In genomic region chr13:95256086-95256485, GRCh38 we compare ENCODE assay signal across 13 cellular contexts. TPM values are rescaled to one million over a fixed set of nuclear protein-coding genes. Genes with fewer than 3 reads are reported as not detected.
DNase-seq lines count a peak whose midpoint lies in the region; ATAC-seq and TF ChIP-seq lines count a peak whose summit lies in the region.
"Had no signal": no experiment of that assay in that cellular context is flagged by ENCODE, and none has a peak within 500 bp of the region (broad histone marks: within the 10 kb centered on the region; RNA-seq: fewer than 3 reads in every experiment).

No MANE protein-coding gene starts in this region.

- peaks cover 6% of the 10 kb centered on the region; the same call in 1 of the 2 replicates for H3K79me2 ChIP-seq in SK-N-SH (ENCODE audit: insufficient read depth)

- peak overlapping the region; percentile 35; the same call in 1 of the 2 replicates for H3K4me2 ChIP-seq in SK-N-SH

- no peak overlapping the region for H3K4me3 Mint-ChIP-seq in activated T-cell treated with anti-CD3 and anti-CD28 coated beads, Interleukin-2, amount 50 U/mL, for 4 hours

- no peaks in the 10 kb centered on the region for H4K20me1 ChIP-seq in SK-N-SH (ENCODE audit: insufficient read depth)

- H3K4me1 Mint-ChIP-seq in activated T-cell treated with anti-CD3 and anti-CD28 coated beads, Interleukin-2, amount 50 U/mL, for 4 hours (ENCODE audit: low read depth): peaks cover 3% of the 10 kb centered on the region

- POLR2A ChIA-PET in SK-N-SH (lab: Yijun Ruan, JAX): no interaction called here

- no peak overlapping the region for H3K9ac ChIP-seq in SK-N-SH

- no peak overlapping the region for H2AFZ ChIP-seq in SK-N-SH (ENCODE audit: low read depth)

- H3K4me1 ChIP-seq in SK-N-SH (ENCODE audit: control insufficient read depth in 1 of 2, insufficient read depth in 2 of 2, low read depth in 1 of 2, low read length in 1 of 2) (no peaks in the 10 kb centered on the region; a peak in 1 of 4 replicates), gastrocnemius medialis (peaks cover 2 to 6% of the 10 kb centered on the region in 2 donors), aorta (ENCODE audit: control insufficient read depth in 1 of 2, insufficient read depth in 2 of 2, low read length in 2 of 2) (no peaks in the 10 kb centered on the region), left ventricle myocardium inferior (no peaks in the 10 kb centered on the region)
- H3K4me1 ChIP-seq: heart left ventricle had no signal

- no peaks in the 10 kb centered on the region for H3F3A ChIP-seq in SK-N-SH (replicated peaks; ENCODE audit: insufficient read depth)

- H3K27ac ChIP-seq in SK-N-SH (ENCODE audit: low read depth in 2 of 2, low read length in 1 of 2): peak overlapping the region in 1 of 2 experiments; percentile 21; a peak in 1 of 4 replicates
- H3K27ac ChIP-seq in gastrocnemius medialis: peak overlapping the region in 3 of 4 donors; percentile 6 to 60 (median 19)
- no peak overlapping the region for H3K27ac ChIP-seq in aorta (ENCODE audit: low read depth in 1 of 2, low read length in 2 of 2)
- no peak overlapping the region for H3K27ac ChIP-seq in left ventricle myocardium inferior (replicated peaks)
- H3K27ac ChIP-seq: heart left ventricle had no signal

- ATAC-seq in gastrocnemius medialis (peak; percentile 97 to 98), aorta (ENCODE audit: low FRiP score) (no peak), GM21526 (IDR thresholded peaks at IDR 0.05; ENCODE audit: low FRiP score, unreplicated experiment) (no peak)
- ATAC-seq in activated T-cell treated with anti-CD3 and anti-CD28 coated beads, Interleukin-2, amount 50 U/mL, for 4 hours: no peak
- ATAC-seq: heart left ventricle; stimulated activated naive CD8-positive, alpha-beta T cell treated with anti-CD3 and anti-CD28 coated beads, Interleukin-15, Interleukin-2, amounts not matched to agents 100 U/mL and 50 U/mL, for 24 hours had no signal

- H3K9me2 ChIP-seq in SK-N-SH: no peaks in the 10 kb centered on the region

- TF ChIP-seq CTCF in SK-N-SH (IDR thresholded peaks at IDR 0.05) (no peak), fibroblast of pulmonary artery (IDR thresholded peaks at IDR 0.05; ENCODE audit: low read length, missing control alignments) (no peak), gastrocnemius medialis (IDR thresholded peaks at IDR 0.05 in 4 of 5, conservative IDR thresholded peaks at IDR 0.05 in 1 of 5) (no peak), left ventricle myocardium inferior (IDR thresholded peaks at IDR 0.05; ENCODE audit: borderline replicate concordance) (no peak)

- peak in 1 of 2 experiments; percentile 93; a peak in 3 of 4 replicates for TF ChIP-seq EP300 in SK-N-SH (IDR thresholded peaks at IDR 0.05; ENCODE audit: borderline replicate concordance in 1 of 2, low read depth in 1 of 2, low read length in 1 of 2)

- H3K9me3 Mint-ChIP-seq in activated T-cell treated with anti-CD3 and anti-CD28 coated beads, Interleukin-2, amount 50 U/mL, for 4 hours: no peaks in the 10 kb centered on the region

- H3K9me3 ChIP-seq in SK-N-SH (no peaks in the 10 kb centered on the region), gastrocnemius medialis (no peaks in the 10 kb centered on the region), aorta (ENCODE audit: control insufficient read depth, low read length) (no peaks in the 10 kb centered on the region), left ventricle myocardium inferior (replicated peaks) (no peaks in the 10 kb centered on the region)
- H3K9me3 ChIP-seq: heart left ventricle had no signal

- TF ChIP-seq POLR2A in gastrocnemius medialis (IDR thresholded peaks at IDR 0.05): no peak

- intact Hi-C loops in gastrocnemius medialis (cut with DNase I; ENCODE audit: low total_unique reads): loop anchor here (2.0 kb wide), 1 partner anchor 15 kb away; no protein-coding TSS in a partner anchor
- intact Hi-C loops in aorta (cut with DNase I): no loop called here
- intact Hi-C loops in left ventricle myocardium inferior (cut with micrococcal nuclease): no loop called here

- H3K27me3 Mint-ChIP-seq in activated T-cell treated with anti-CD3 and anti-CD28 coated beads, Interleukin-2, amount 50 U/mL, for 4 hours (ENCODE audit: low read depth): no peaks in the 10 kb centered on the region

- WGBS in SK-N-SH (ENCODE audit: low lambda C conversion rate): 31% methylated on average over 6 of the region's 7 CpGs
- 66 to 73% methylated on average over 7 of the region's 7 CpGs for WGBS in aorta, 2 donors

- in situ Hi-C loops in gastrocnemius medialis (cut with MboI; ENCODE audit: low sequenced_read_pairs in 4 of 4): no loop called here

- CTCF ChIA-PET in SK-N-SH (lab: Yijun Ruan, JAX): interaction anchor here (0.8 kb wide), 1 partner anchor 41 kb away, joined by 3 read pairs; no protein-coding TSS in a partner anchor

- TF ChIP-seq RAD21 in SK-N-SH (IDR thresholded peaks at IDR 0.05; ENCODE audit: low read length): no peak

- H3K36me3 ChIP-seq in SK-N-SH (replicated peaks in 1 of 2; ENCODE audit: control insufficient read depth in 1 of 2, insufficient read depth in 2 of 2, low read length in 1 of 2) (no peaks in the 10 kb centered on the region), gastrocnemius medialis (no peaks in the 10 kb centered on the region), aorta (ENCODE audit: control insufficient read depth in 1 of 2, insufficient read depth in 2 of 2, low read length in 1 of 2) (no peaks in the 10 kb centered on the region), left ventricle myocardium inferior (no peaks in the 10 kb centered on the region)
- H3K36me3 ChIP-seq: heart left ventricle had no signal

- H3K4me3 ChIP-seq in SK-N-SH (ENCODE audit: low read depth in 2 of 2, low read length in 1 of 2): no peak overlapping the region
- no peak overlapping the region for H3K4me3 ChIP-seq in fibroblast of pulmonary artery (replicated peaks; ENCODE audit: low read depth, low read length)
- H3K4me3 ChIP-seq in gastrocnemius medialis: no peak overlapping the region
- no peak overlapping the region for H3K4me3 ChIP-seq in aorta (ENCODE audit: low read length in 2 of 2)
- no peak overlapping the region for H3K4me3 ChIP-seq in left ventricle myocardium inferior
- H3K4me3 ChIP-seq: heart left ventricle had no signal

- H3K27me3 ChIP-seq in SK-N-SH (ENCODE audit: insufficient read depth) (no peaks in the 10 kb centered on the region), gastrocnemius medialis (no peaks in the 10 kb centered on the region), aorta (ENCODE audit: control insufficient read depth in 1 of 2, insufficient read depth in 2 of 2, low read length in 1 of 2) (no peaks in the 10 kb centered on the region), left ventricle myocardium inferior (ENCODE audit: low read depth) (no peaks in the 10 kb centered on the region)
- H3K27me3 ChIP-seq: heart left ventricle had no signal

- H3K36me3 Mint-ChIP-seq in activated T-cell treated with anti-CD3 and anti-CD28 coated beads, Interleukin-2, amount 50 U/mL, for 4 hours (ENCODE audit: insufficient read depth): peaks cover 19% of the 10 kb centered on the region

- DNase-seq in H4 (ENCODE audit: low spot score): peak; percentile 47
- DNase-seq in SK-N-SH: no peak
- DNase-seq in fibroblast of pulmonary artery (ENCODE audit: low read depth): peak; percentile 92
- peak; percentile 58 to 65 for DNase-seq in gastrocnemius medialis
- DNase-seq in activated T-cell treated with anti-CD3 and anti-CD28 coated beads, Interleukin-2, amount 50 U/mL, for 4 hours: no peak
- no peak for DNase-seq in aorta
- no peak for DNase-seq in left ventricle myocardium inferior
- DNase-seq: anterior cingulate cortex; heart left ventricle; MV-4-11; NCI-H748 treated with DMSO at 0.1 percent for 48 hours; stimulated activated naive CD8-positive, alpha-beta T cell treated with anti-CD3 and anti-CD28 coated beads, Interleukin-15, Interleukin-2, amounts not matched to agents 100 U/mL and 50 U/mL, for 24 hours had no signal

TF ChIP-seq in SK-N-SH, 30 proteins besides CTCF, POLR2A, EP300 and RAD21 (continues in another document):
- TF ChIP-seq SIN3A (IDR thresholded peaks at IDR 0.05; ENCODE audit: borderline replicate concordance, low read depth, low read length) (no peak), POLR2AphosphoS5 (IDR thresholded peaks at IDR 0.05; ENCODE audit: low read depth, low read length) (peak; percentile 75), JUND (IDR thresholded peaks at IDR 0.05) (peak; percentile 98), FOSL2 (IDR thresholded peaks at IDR 0.05; ENCODE audit: borderline replicate concordance, low read depth) (peak; percentile 99), ELF1 (IDR thresholded peaks at IDR 0.05) (peak; percentile 17; the same call in 1 of the 2 replicates), TCF12 (IDR thresholded peaks at IDR 0.05) (peak; percentile 96), TEAD4 (IDR thresholded peaks at IDR 0.05; ENCODE audit: borderline replicate concordance, insufficient read depth) (peak; percentile 98), CHD2 (IDR thresholded peaks at IDR 0.05; ENCODE audit: low read length, partially characterized antibody) (no peak), MAX (IDR thresholded peaks at IDR 0.05; ENCODE audit: low read depth) (peak; percentile 67), FOXM1 (IDR thresholded peaks at IDR 0.05; ENCODE audit: low read depth) (0 out of 2 replicates have a peak, but pooled peaks have one; percentile 54), MEF2A (IDR thresholded peaks at IDR 0.05; ENCODE audit: borderline replicate concordance, low read depth) (no peak), PBX3 (IDR thresholded peaks at IDR 0.05) (peak; percentile 96), FOXJ3 (CRISPR knock-in tag; IDR thresholded peaks at IDR 0.05) (no peak)

RNA-seq across cellular contexts. Expression of gene ABCC4, which starts 45.2 kb away (rescaled TPM):
- total RNA-seq in H4 (2014; rRNA removed; shearing (Covaris generic)): 32.4 and 35.4 TPM in 2 replicates
- polyA plus RNA-seq in SK-N-SH (2012; rRNA removed) (7.8 and 10.3 TPM in 2 replicates), aorta (under 1 TPM; 0.38 to 0.54 TPM)
- 11.5 TPM in 2 replicates for polyA plus RNA-seq in SK-N-SH (2012; cell fraction: cytosol; rRNA removed)
- 6.4 and 13.5 TPM in 2 replicates for polyA plus RNA-seq in SK-N-SH (2012; cell fraction: nucleus; rRNA removed)
- total RNA-seq in gastrocnemius medialis (10 to 100 TPM in 2 of 4 donors, 1 to 10 TPM in 2; 5.4 to 16.2 (median 11.9) TPM), aorta (10 to 100 TPM; 11.3 to 18.6 TPM), left ventricle myocardium inferior (4.9 TPM)
- 10 to 100 TPM; 17.6 to 18.5 (median 18.3) TPM for total RNA-seq in activated T-cell treated with anti-CD3 and anti-CD28 coated beads, Interleukin-2, amount 50 U/mL, for 4 hours

Comparison
In these comparisons a context has a peak if more than half of its experiments do, and no peak if none do; other contexts are left out.
1. DNase-seq: peak in H4 (single experiment), fibroblast of pulmonary artery (single experiment) and gastrocnemius medialis (2 of 2); none in SK-N-SH (single experiment), activated T-cell treated with anti-CD3 and anti-CD28 coated beads, Interleukin-2, amount 50 U/mL, for 4 hours (single experiment), aorta (0 of 2) and left ventricle myocardium inferior (single experiment).
2. H3K27ac ChIP-seq: peak in gastrocnemius medialis (3 of 4); none in aorta (0 of 2) and left ventricle myocardium inferior (single experiment).
3. ATAC-seq: peak in gastrocnemius medialis (2 of 2); none in activated T-cell treated with anti-CD3 and anti-CD28 coated beads, Interleukin-2, amount 50 U/mL, for 4 hours (0 of 2), aorta (single experiment) and GM21526 (single experiment).